ENCODE assay signal across 2 cellular contexts in the genomic region with DNA sequence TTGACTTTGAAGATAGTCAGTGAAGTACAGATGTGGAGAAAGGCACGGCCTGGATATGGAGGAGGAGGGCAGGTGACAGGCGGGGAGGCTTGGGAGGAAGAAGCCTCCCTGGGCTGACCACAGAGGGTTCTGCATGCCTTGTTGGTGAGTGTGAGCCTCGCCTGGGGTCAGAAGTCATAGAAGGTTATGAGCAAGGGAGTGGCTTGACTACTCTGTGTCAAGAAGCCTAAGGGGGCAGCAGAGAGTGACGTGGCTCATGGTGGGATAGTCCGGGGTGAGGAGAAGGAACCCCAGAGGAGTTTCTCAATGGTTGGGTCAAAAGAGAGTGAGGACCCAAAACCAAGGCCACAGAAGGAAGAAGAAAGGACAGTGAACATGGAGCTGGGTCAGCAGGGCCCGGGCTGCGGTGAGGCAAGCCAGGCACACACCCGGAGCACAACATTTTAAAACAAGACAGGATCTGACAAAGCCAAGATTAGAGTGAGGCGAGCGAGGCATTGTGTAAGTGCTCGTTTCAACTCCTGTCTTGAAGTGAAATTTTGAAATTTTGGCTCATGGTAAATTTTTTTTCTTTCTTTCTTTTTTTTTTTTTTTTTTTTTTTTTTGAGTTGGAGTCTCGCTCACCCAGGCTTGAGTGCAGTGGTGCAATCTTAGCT.
TF ChIP-seq lines count a peak whose summit lies in the region.

No MANE protein-coding gene starts in this region.

TF ChIP-seq in K562, 482 proteins besides CTCF, POLR2A, EP300 and RAD21 (continued from another document and continues in another):
- TF ChIP-seq, protein P1, sequence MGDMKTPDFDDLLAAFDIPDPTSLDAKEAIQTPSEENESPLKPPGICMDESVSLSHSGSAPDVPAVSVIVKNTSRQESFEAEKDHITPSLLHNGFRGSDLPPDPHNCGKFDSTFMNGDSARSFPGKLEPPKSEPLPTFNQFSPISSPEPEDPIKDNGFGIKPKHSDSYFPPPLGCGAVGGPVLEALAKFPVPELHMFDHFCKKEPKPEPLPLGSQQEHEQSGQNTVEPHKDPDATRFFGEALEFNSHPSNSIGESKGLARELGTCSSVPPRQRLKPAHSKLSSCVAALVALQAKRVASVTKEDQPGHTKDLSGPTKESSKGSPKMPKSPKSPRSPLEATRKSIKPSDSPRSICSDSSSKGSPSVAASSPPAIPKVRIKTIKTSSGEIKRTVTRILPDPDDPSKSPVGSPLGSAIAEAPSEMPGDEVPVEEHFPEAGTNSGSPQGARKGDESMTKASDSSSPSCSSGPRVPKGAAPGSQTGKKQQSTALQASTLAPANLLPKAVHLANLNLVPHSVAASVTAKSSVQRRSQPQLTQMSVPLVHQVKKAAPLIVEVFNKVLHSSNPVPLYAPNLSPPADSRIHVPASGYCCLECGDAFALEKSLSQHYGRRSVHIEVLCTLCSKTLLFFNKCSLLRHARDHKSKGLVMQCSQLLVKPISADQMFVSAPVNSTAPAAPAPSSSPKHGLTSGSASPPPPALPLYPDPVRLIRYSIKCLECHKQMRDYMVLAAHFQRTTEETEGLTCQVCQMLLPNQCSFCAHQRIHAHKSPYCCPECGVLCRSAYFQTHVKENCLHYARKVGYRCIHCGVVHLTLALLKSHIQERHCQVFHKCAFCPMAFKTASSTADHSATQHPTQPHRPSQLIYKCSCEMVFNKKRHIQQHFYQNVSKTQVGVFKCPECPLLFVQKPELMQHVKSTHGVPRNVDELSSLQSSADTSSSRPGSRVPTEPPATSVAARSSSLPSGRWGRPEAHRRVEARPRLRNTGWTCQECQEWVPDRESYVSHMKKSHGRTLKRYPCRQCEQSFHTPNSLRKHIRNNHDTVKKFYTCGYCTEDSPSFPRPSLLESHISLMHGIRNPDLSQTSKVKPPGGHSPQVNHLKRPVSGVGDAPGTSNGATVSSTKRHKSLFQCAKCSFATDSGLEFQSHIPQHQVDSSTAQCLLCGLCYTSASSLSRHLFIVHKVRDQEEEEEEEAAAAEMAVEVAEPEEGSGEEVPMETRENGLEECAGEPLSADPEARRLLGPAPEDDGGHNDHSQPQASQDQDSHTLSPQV (IDR thresholded peaks at IDR 0.05) = peak; percentile 47; the same call in 1 of the 2 replicates
- no peak for TF ChIP-seq BHLHE40 (IDR thresholded peaks at IDR 0.05; ENCODE audit: low read length)
- TF ChIP-seq, protein P2, sequence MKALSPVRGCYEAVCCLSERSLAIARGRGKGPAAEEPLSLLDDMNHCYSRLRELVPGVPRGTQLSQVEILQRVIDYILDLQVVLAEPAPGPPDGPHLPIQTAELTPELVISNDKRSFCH (CRISPR knock-in tag; IDR thresholded peaks at IDR 0.05) = no peak
- TF ChIP-seq, protein P2 (tag; IDR thresholded peaks at IDR 0.05) = 0 out of 2 replicates have a peak, but pooled peaks have one; percentile 33
- TF ChIP-seq XRCC5 (IDR thresholded peaks at IDR 0.05; ENCODE audit: low read depth, low read length) = no peak
- no peak for TF ChIP-seq BRF1 (IDR thresholded peaks at IDR 0.05; ENCODE audit: borderline replicate concordance, extremely low read depth, insufficient read length)
- TF ChIP-seq FOSL1 (tag; conservative IDR thresholded peaks at IDR 0.05) = peak; percentile 40
- TF ChIP-seq ZNF766 (CRISPR knock-in tag; conservative IDR thresholded peaks at IDR 0.05) = no peak
- no peak for TF ChIP-seq EHMT2 (IDR thresholded peaks at IDR 0.05)
- 0 out of 2 replicates have a peak, but pooled peaks have one; percentile 26 for TF ChIP-seq ETV5 (CRISPR knock-in tag; IDR thresholded peaks at IDR 0.05; ENCODE audit: low read depth)
- peak in 1 of 2 experiments; percentile 45; a peak in 1 of 4 replicates for TF ChIP-seq SRF (CRISPR knock-in tag; IDR thresholded peaks at IDR 0.05)
- TF ChIP-seq, protein P3, sequence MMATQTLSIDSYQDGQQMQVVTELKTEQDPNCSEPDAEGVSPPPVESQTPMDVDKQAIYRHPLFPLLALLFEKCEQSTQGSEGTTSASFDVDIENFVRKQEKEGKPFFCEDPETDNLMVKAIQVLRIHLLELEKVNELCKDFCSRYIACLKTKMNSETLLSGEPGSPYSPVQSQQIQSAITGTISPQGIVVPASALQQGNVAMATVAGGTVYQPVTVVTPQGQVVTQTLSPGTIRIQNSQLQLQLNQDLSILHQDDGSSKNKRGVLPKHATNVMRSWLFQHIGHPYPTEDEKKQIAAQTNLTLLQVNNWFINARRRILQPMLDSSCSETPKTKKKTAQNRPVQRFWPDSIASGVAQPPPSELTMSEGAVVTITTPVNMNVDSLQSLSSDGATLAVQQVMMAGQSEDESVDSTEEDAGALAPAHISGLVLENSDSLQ (IDR thresholded peaks at IDR 0.05) = peak; percentile 13; the same call in 1 of the 2 replicates
- no peak for TF ChIP-seq TEAD1 (CRISPR knock-in tag; IDR thresholded peaks at IDR 0.05)
- peak; percentile 69; the same call in 1 of the 2 replicates for TF ChIP-seq ZNF263 (CRISPR knock-in tag; IDR thresholded peaks at IDR 0.05; ENCODE audit: borderline replicate concordance)
- TF ChIP-seq TCF3 (CRISPR knock-in tag; IDR thresholded peaks at IDR 0.05) = 0 out of 2 replicates have a peak, but pooled peaks have one; percentile 10
- TF ChIP-seq, protein P4, sequence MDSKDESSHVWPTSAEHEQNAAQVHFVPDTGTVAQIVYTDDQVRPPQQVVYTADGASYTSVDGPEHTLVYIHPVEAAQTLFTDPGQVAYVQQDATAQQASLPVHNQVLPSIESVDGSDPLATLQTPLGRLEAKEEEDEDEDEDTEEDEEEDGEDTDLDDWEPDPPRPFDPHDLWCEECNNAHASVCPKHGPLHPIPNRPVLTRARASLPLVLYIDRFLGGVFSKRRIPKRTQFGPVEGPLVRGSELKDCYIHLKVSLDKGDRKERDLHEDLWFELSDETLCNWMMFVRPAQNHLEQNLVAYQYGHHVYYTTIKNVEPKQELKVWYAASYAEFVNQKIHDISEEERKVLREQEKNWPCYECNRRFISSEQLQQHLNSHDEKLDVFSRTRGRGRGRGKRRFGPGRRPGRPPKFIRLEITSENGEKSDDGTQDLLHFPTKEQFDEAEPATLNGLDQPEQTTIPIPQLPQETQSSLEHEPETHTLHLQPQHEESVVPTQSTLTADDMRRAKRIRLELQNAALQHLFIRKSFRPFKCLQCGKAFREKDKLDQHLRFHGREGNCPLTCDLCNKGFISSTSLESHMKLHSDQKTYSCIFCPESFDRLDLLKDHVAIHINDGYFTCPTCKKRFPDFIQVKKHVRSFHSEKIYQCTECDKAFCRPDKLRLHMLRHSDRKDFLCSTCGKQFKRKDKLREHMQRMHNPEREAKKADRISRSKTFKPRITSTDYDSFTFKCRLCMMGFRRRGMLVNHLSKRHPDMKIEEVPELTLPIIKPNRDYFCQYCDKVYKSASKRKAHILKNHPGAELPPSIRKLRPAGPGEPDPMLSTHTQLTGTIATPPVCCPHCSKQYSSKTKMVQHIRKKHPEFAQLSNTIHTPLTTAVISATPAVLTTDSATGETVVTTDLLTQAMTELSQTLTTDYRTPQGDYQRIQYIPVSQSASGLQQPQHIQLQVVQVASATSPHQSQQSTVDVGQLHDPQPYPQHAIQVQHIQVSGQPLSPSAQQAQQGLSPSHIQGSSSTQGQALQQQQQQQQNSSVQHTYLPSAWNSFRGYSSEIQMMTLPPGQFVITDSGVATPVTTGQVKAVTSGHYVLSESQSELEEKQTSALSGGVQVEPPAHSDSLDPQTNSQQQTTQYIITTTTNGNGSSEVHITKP (IDR thresholded peaks at IDR 0.05; ENCODE audit: partially characterized antibody) = peak; percentile 73
- peak; percentile 72 for TF ChIP-seq NR2C1 (IDR thresholded peaks at IDR 0.05)
- peak; percentile 71 for TF ChIP-seq NR2C1 (tag; IDR thresholded peaks at IDR 0.05)

TF ChIP-seq in SK-N-SH treated with all-trans-retinoic acid at 6 μM for 48 hours, 23 proteins besides CTCF, POLR2A, EP300 and RAD21 (continued from another document):
- TF ChIP-seq, protein P5, sequence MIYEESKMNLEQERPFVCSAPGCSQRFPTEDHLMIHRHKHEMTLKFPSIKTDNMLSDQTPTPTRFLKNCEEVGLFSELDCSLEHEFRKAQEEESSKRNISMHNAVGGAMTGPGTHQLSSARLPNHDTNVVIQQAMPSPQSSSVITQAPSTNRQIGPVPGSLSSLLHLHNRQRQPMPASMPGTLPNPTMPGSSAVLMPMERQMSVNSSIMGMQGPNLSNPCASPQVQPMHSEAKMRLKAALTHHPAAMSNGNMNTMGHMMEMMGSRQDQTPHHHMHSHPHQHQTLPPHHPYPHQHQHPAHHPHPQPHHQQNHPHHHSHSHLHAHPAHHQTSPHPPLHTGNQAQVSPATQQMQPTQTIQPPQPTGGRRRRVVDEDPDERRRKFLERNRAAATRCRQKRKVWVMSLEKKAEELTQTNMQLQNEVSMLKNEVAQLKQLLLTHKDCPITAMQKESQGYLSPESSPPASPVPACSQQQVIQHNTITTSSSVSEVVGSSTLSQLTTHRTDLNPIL (CRISPR knock-in tag; IDR thresholded peaks at IDR 0.05; ENCODE audit: low read depth) = no peak
- TF ChIP-seq ZNF70 (CRISPR knock-in tag; IDR thresholded peaks at IDR 0.05) (no peak), ESRRG (CRISPR knock-in tag; IDR thresholded peaks at IDR 0.05) (no peak), ISL1 (CRISPR knock-in tag; IDR thresholded peaks at IDR 0.05) (no peak), SNAI2 (CRISPR knock-in tag; IDR thresholded peaks at IDR 0.05) (no peak), ZNF8 (CRISPR knock-in tag; IDR thresholded peaks at IDR 0.05) (no peak)
- TF ChIP-seq, protein P6, sequence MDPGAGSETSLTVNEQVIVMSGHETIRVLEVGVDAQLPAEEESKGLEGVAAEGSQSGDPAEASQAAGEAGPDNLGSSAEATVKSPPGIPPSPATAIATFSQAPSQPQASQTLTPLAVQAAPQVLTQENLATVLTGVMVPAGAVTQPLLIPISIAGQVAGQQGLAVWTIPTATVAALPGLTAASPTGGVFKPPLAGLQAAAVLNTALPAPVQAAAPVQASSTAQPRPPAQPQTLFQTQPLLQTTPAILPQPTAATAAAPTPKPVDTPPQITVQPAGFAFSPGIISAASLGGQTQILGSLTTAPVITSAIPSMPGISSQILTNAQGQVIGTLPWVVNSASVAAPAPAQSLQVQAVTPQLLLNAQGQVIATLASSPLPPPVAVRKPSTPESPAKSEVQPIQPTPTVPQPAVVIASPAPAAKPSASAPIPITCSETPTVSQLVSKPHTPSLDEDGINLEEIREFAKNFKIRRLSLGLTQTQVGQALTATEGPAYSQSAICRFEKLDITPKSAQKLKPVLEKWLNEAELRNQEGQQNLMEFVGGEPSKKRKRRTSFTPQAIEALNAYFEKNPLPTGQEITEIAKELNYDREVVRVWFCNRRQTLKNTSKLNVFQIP (CRISPR knock-in tag; IDR thresholded peaks at IDR 0.05; ENCODE audit: borderline replicate concordance, low read depth) = no peak
TF ChIP-seq in SK-N-SH treated with all-trans-retinoic acid at 6 μM for 48 hours: peak in this region for 0.
